11 cellular contexts compared by ENCODE assay signal in the genomic region with DNA sequence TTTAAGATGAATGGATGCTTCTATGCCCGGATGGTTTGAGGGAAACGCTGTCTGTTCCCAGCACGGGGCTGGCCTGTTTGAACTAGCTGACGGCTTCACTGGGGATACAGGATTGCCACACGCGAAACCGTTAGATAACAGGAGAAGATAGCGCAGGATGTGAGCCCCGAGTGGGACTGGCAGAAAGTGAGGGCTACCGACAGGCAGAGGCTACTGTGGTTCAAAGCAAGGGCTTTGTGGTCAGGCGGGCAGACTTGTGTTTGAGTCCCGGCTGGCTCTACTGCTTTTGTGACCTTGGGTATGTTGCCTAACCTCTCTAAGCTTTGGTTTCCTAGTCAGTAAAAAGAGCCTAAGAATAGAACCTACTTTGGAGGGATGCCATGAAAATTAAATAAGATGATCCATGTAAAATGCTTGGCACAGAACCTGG. TPM values are rescaled to one million over a fixed set of nuclear protein-coding genes. Genes with fewer than 3 reads are reported as not detected.
DNase-seq lines count a peak whose midpoint lies in the region; ATAC-seq and TF ChIP-seq lines count a peak whose summit lies in the region.
"Had no signal": no experiment of that assay in that cellular context is flagged by ENCODE, and none has a peak within 500 bp of the region (broad histone marks: within the 10 kb centered on the region; RNA-seq: fewer than 3 reads in every experiment).

No MANE protein-coding gene starts in this region.

- peaks cover 0 to 47% (median 25%) of the 10 kb centered on the region in 12 donors for H3K4me1 ChIP-seq in heart left ventricle
- peaks cover 61% of the 10 kb centered on the region for H3K4me1 ChIP-seq in body of pancreas
- H3K4me1 ChIP-seq in right lobe of liver: peaks cover 0 to 42% (median 16%) of the 10 kb centered on the region in 4 donors
- H3K4me1 ChIP-seq in urinary bladder (ENCODE audit: insufficient read depth): peaks cover 2% of the 10 kb centered on the region

- peak in 3 of 4 donors; percentile 2 to 12 (median 5) for ATAC-seq in heart left ventricle
- no peak for ATAC-seq in left cardiac atrium
- peak; percentile 40 for ATAC-seq in body of pancreas
- peak; percentile 47 to 70 (median 54) for ATAC-seq in right lobe of liver
- no peak for ATAC-seq in HG03139 (IDR thresholded peaks at IDR 0.05; ENCODE audit: unreplicated experiment)

- no peak for TF ChIP-seq POLR2A in heart left ventricle (IDR thresholded peaks at IDR 0.05)
- TF ChIP-seq POLR2A in body of pancreas (IDR thresholded peaks at IDR 0.05): no peak
- TF ChIP-seq POLR2A in right lobe of liver (IDR thresholded peaks at IDR 0.05): peak; percentile 7
- TF ChIP-seq POLR2A in erythroblast (IDR thresholded peaks at IDR 0.05; ENCODE audit: low read length): no peak

- H3K36me3 ChIP-seq in heart left ventricle (no peaks in the 10 kb centered on the region), body of pancreas (replicated peaks in 1 of 2; ENCODE audit: insufficient read depth in 1 of 2, low read depth in 2 of 2) (no peaks in the 10 kb centered on the region), right lobe of liver (no peaks in the 10 kb centered on the region), urinary bladder (ENCODE audit: insufficient read depth) (no peaks in the 10 kb centered on the region)

- H3K27ac ChIP-seq in heart left ventricle (peak overlapping the region in 8 of 12 donors; percentile 23 to 87 (median 71)), body of pancreas (peak overlapping the region; percentile 54 to 92 (median 74)), right lobe of liver (peak overlapping the region; percentile 22 to 64 (median 28)), urinary bladder (ENCODE audit: low read depth) (peak overlapping the region; percentile 13)
- H3K27ac ChIP-seq: KMS-11 had no signal

- intact Hi-C loops in heart left ventricle (cut with DNase I): no loop called here
- intact Hi-C loops in left cardiac atrium (cut with DNase I): no loop called here
- intact Hi-C loops in body of pancreas (cut with DNase I): no loop called here
- intact Hi-C loops in right lobe of liver (cut with DNase I): no loop called here

- TF ChIP-seq CTCF in heart left ventricle (IDR thresholded peaks at IDR 0.05): no peak
- no peak for TF ChIP-seq CTCF in body of pancreas (IDR thresholded peaks at IDR 0.05)
- no peak for TF ChIP-seq CTCF in right lobe of liver (IDR thresholded peaks at IDR 0.05)

- DNase-seq in heart left ventricle: peak in 1 of 5 donors; percentile 28
- no peak for DNase-seq in left cardiac atrium
- DNase-seq in body of pancreas: peak; percentile 52 to 74 (median 72)
- DNase-seq in right lobe of liver: peak in 2 of 3 donors; percentile 80 to 82
- DNase-seq in NCI-H146 treated with DMSO at 0.1 percent for 48 hours (lab: John Stamatoyannopoulos, UW; ENCODE audit: unreplicated experiment): no peak
- DNase-seq in erythroblast (lab: John Stamatoyannopoulos, UW): no peak
- DNase-seq: activated CD4-positive, alpha-beta T cell treated with anti-CD3 and anti-CD28 coated beads for 1 hour had no signal

- H3K27me3 ChIP-seq in heart left ventricle (no peaks in the 10 kb centered on the region), body of pancreas (no peaks in the 10 kb centered on the region), right lobe of liver (no peaks in the 10 kb centered on the region)

- no peak overlapping the region for H3K4me3 ChIP-seq in heart left ventricle
- no peak overlapping the region for H3K4me3 ChIP-seq in body of pancreas
- H3K4me3 ChIP-seq in right lobe of liver: no peak overlapping the region
- H3K4me3 ChIP-seq in urinary bladder (ENCODE audit: low read depth, low read length): no peak overlapping the region

- WGBS in heart left ventricle, 4 donors: 36 to 42% (median 38%) methylated on average over 12 of the region's 12 CpGs
- 9 to 14% methylated on average over 10 to 12 of the region's 12 CpGs for WGBS in body of pancreas, 2 donors
- 7% methylated on average over 11 of the region's 12 CpGs for WGBS in right lobe of liver (ENCODE audit: insufficient coverage, low coverage, low lambda C conversion rate, missing lambda C conversion rate)
- 43% methylated on average over 12 of the region's 12 CpGs for WGBS in urinary bladder

- H3K9me3 ChIP-seq in heart left ventricle: no peaks in the 10 kb centered on the region
- no peaks in the 10 kb centered on the region for H3K9me3 ChIP-seq in body of pancreas
- no peaks in the 10 kb centered on the region for H3K9me3 ChIP-seq in right lobe of liver

RNA-seq across cellular contexts. Expression of a gene that starts 2.8 kb away (rescaled TPM):
- 10 to 100 TPM; 10.3 to 41.9 (median 19.9) TPM for total RNA-seq in heart left ventricle
- 10 to 100 TPM; 11.9 to 26.4 TPM for polyA plus RNA-seq in heart left ventricle
- 10 to 100 TPM; 32.9 to 59.6 TPM for total RNA-seq in left cardiac atrium
- total RNA-seq in body of pancreas: 10 to 100 TPM; 53.7 to 67.7 TPM
- total RNA-seq in right lobe of liver: 100 to 1,000 TPM; 199 to 271 (median 220) TPM
- total RNA-seq in urinary bladder: 25.5 TPM
- 50.2 TPM for polyA plus RNA-seq in urinary bladder

RNA-seq across cellular contexts. Expression of a gene that starts 31.9 kb away (rescaled TPM):
- total RNA-seq in heart left ventricle: under 1 TPM in 1 of 9 donors, not detected in 8; 0.15 TPM
- not detected for polyA plus RNA-seq in heart left ventricle
- not detected for total RNA-seq in left cardiac atrium
- total RNA-seq in body of pancreas: under 1 TPM in 1 of 2 donors, not detected in 1; 0.26 TPM
- total RNA-seq in right lobe of liver: not detected
- total RNA-seq in urinary bladder: 0.58 TPM
- polyA plus RNA-seq in urinary bladder: 0.44 TPM
- total RNA-seq: fibroblast of lung had no signal
- polyA plus RNA-seq: fibroblast of lung had no signal

Comparison
In these comparisons a context has a peak if more than half of its experiments do, and no peak if none do; other contexts are left out.
1. ATAC-seq: peak in heart left ventricle (3 of 4), body of pancreas (single experiment) and right lobe of liver (4 of 4); none in left cardiac atrium (0 of 2) and HG03139 (single experiment).
2. DNase-seq: peak in body of pancreas (4 of 4) and right lobe of liver (2 of 3); none in left cardiac atrium (single experiment), NCI-H146 treated with DMSO at 0.1 percent for 48 hours (single experiment) and erythroblast (0 of 2).
3. H3K27ac ChIP-seq: peak in every context shown above with its lines; median percentile 74 in body of pancreas; 71 in heart left ventricle; 28 in right lobe of liver; 13 in urinary bladder.